In the genomic region with DNA sequence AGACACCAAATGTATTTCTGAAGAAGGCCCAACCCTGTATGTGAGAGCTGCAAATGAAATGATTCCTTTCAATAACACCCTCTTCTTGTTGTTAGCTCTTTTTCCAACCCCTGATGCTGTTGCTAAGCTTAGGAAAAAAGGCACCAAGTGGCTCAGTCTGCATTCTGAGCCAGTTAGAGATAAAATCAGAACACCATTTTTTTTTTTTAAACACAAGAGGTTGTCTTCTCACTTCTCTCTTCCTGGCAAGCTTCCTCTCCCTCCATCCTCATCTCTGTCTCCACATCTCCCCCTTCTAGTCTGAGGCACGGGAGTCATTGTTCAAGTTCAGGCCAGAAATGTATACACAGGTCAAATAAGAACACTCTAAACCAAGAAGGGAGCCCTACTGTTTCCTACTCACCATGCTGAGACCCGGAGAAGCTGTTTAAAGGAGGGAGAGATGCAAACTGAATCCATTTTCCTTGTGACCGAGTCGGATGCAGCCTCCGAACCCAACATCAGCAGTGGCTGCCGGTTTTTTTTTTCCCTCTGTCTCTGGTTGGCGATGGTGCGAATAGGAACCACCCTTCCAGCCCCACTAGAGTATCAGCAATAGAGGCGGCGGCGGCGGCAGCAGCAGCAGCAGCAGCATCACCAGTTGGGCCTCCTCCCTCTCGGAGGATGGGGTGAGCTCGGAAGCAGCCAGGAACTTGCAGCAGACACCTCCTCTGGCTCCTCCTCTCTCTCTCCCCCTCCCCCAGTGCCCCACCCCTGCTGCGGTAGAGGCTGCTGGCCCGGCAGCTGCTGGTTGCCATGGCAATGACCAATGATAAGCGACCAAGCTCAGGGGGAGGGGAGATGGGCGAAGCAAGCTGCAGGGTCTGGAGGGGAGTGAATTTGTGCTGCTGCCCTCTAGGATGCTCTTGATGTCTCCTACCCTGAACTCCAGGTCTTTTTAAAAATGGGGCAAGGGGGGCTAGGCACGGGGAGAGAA, we compare ENCODE assay signal across 9 cellular contexts. TPM values are rescaled to one million over a fixed set of nuclear protein-coding genes. Genes with fewer than 3 reads are reported as not detected.
DNase-seq lines count a peak whose midpoint lies in the region; ATAC-seq lines count a peak whose summit lies in the region.
"Had no signal": no experiment of that assay in that cellular context is flagged by ENCODE, and none has a peak within 500 bp of the region (broad histone marks: within the 10 kb centered on the region; RNA-seq: fewer than 3 reads in every experiment).

A gene (minus strand): TSS at position 676 of the 976 bp plus-strand sequence. CDS start 110,922 bp downstream, outside the sequence.

- WGBS in mesodermal cell (ENCODE audit: insufficient coverage in 2 of 2), 2 experiments: 0% methylated on average over 5 of the region's 19 CpGs

- peak within 1 kb of the TSS; percentile 86 for H3K4me3 Mint-ChIP-seq in activated CD8-positive, alpha-beta T cell treated with anti-CD3 and anti-CD28 coated beads, Interleukin-2, amount 10 ng/mL, durations not matched to agents 7 days and 5 days
- H3K4me3 Mint-ChIP-seq in effector memory CD8-positive, alpha-beta T cell: peak within 1 kb of the TSS; percentile 83 to 99

- no peaks in the 10 kb centered on the region for H3K36me3 ChIP-seq in mesodermal cell (ENCODE audit: control insufficient read depth, insufficient read depth, low read length)
- H3K36me3 ChIP-seq: neutrophil had no signal

- H3K27me3 Mint-ChIP-seq in activated CD8-positive, alpha-beta T cell treated with anti-CD3 and anti-CD28 coated beads, Interleukin-2, amount 10 ng/mL, durations not matched to agents 7 days and 5 days (ENCODE audit: low read depth): peaks cover 9% of the 10 kb centered on the region
- no peaks in the 10 kb centered on the region for H3K27me3 Mint-ChIP-seq in effector memory CD8-positive, alpha-beta T cell

- H3K27ac Mint-ChIP-seq in activated CD8-positive, alpha-beta T cell treated with anti-CD3 and anti-CD28 coated beads, Interleukin-2, amount 10 ng/mL, durations not matched to agents 7 days and 5 days: peak within 1 kb of the TSS; percentile 97
- H3K27ac Mint-ChIP-seq in effector memory CD8-positive, alpha-beta T cell: peak within 1 kb of the TSS; percentile 95 to 99

- H3K4me3 ChIP-seq in mesodermal cell (ENCODE audit: extremely low read depth, insufficient read depth, low read length, poor library complexity, severe bottlenecking): peak within 1 kb of the TSS; percentile 52

- CTCF ChIA-PET in activated CD8-positive, alpha-beta T cell treated with anti-CD3 and anti-CD28 coated beads, Interleukin-2, amount 10 ng/mL, durations not matched to agents 7 days and 5 days (lab: Charles Lee): interaction anchor here (0.5 to 1.5 kb wide), 4 partner anchors 40 to 1250 kb away, joined by 3 to 6 read pairs (median 3); no protein-coding TSS in a partner anchor

- H3K36me3 Mint-ChIP-seq in activated CD8-positive, alpha-beta T cell treated with anti-CD3 and anti-CD28 coated beads, Interleukin-2, amount 10 ng/mL, durations not matched to agents 7 days and 5 days (ENCODE audit: low read depth): no peaks in the 10 kb centered on the region
- H3K36me3 Mint-ChIP-seq in effector memory CD8-positive, alpha-beta T cell (ENCODE audit: insufficient read depth): peaks cover 8% of the 10 kb centered on the region

- peaks cover 23% of the 10 kb centered on the region for H3K4me1 Mint-ChIP-seq in activated CD8-positive, alpha-beta T cell treated with anti-CD3 and anti-CD28 coated beads, Interleukin-2, amount 10 ng/mL, durations not matched to agents 7 days and 5 days (ENCODE audit: low read depth)
- peaks cover 25 to 28% of the 10 kb centered on the region in 2 donors for H3K4me1 Mint-ChIP-seq in effector memory CD8-positive, alpha-beta T cell (ENCODE audit: low read depth in 2 of 2)

- DNase-seq in NCI-H460 (ENCODE audit: extremely low read depth, low read depth) (peak; percentile 67), LoVo (ENCODE audit: low spot score) (no peak)
- DNase-seq in activated CD8-positive, alpha-beta T cell treated with anti-CD3 and anti-CD28 coated beads, Interleukin-2, amount 10 ng/mL, durations not matched to agents 7 days and 5 days: peak; percentile 97
- DNase-seq in effector memory CD8-positive, alpha-beta T cell: peak; percentile 73 to 82 (median 80)
- DNase-seq in stimulated activated CD8-positive, alpha-beta memory T cell treated with anti-CD3 and anti-CD28 coated beads, Interleukin-15, amount 100 ng/mL, for 24 hours (ENCODE audit: low read depth): peak; percentile 47

- peak within 1 kb of the TSS; percentile 93 for H3K27ac ChIP-seq in mesodermal cell (ENCODE audit: low read depth, low read length, severe bottlenecking)
- H3K27ac ChIP-seq: neutrophil had no signal

- ATAC-seq in GM18519 (IDR thresholded peaks at IDR 0.05; ENCODE audit: low FRiP score, unreplicated experiment): peak; percentile 91
- ATAC-seq in HG03280 (IDR thresholded peaks at IDR 0.05; ENCODE audit: unreplicated experiment): peak; percentile 92
- peak; percentile 100 for ATAC-seq in activated CD8-positive, alpha-beta T cell treated with anti-CD3 and anti-CD28 coated beads, Interleukin-2, amount 10 ng/mL, durations not matched to agents 7 days and 5 days
- peak; percentile 94 for ATAC-seq in effector memory CD8-positive, alpha-beta T cell (replicated peaks)

- H3K4me1 ChIP-seq in mesodermal cell (ENCODE audit: control insufficient read depth, insufficient read depth, low read length, poor library complexity, severe bottlenecking): no peaks in the 10 kb centered on the region

- no peaks in the 10 kb centered on the region for H3K9me3 Mint-ChIP-seq in activated CD8-positive, alpha-beta T cell treated with anti-CD3 and anti-CD28 coated beads, Interleukin-2, amount 10 ng/mL, durations not matched to agents 7 days and 5 days (ENCODE audit: insufficient read depth)
- H3K9me3 Mint-ChIP-seq in effector memory CD8-positive, alpha-beta T cell: no peaks in the 10 kb centered on the region

- no peaks in the 10 kb centered on the region for H3K9me3 ChIP-seq in mesodermal cell (ENCODE audit: control insufficient read depth, low read length)
- H3K9me3 ChIP-seq: neutrophil had no signal

- POLR2A ChIA-PET in activated CD8-positive, alpha-beta T cell treated with anti-CD3 and anti-CD28 coated beads, Interleukin-2, amount 10 ng/mL, durations not matched to agents 7 days and 5 days (lab: Charles Lee): interaction anchor here (0.5 to 1.1 kb wide), 8 partner anchors 19 to 1770 kb away, joined by 3 to 4 read pairs (median 3); no protein-coding TSS in a partner anchor

RNA-seq across cellular contexts. Expression of the gene that starts here (rescaled TPM):
- 0.69 and 0.79 TPM in 2 replicates for total RNA-seq in NCI-H460 (2014; rRNA removed; shearing (Covaris generic))
- 0.23 TPM in 1 of 2 replicates, not detected in the other for polyA plus RNA-seq in NCI-H460 (2014; cell fraction: nucleus; rRNA removed)
- total RNA-seq in activated CD8-positive, alpha-beta T cell treated with anti-CD3 and anti-CD28 coated beads, Interleukin-2, amount 10 ng/mL, durations not matched to agents 7 days and 5 days: 1 to 10 TPM; 8.2 to 8.9 TPM
- polyA plus RNA-seq in mesodermal cell (2013, experiment 1 of 2): 10.9 TPM
- polyA plus RNA-seq in mesodermal cell (2013, experiment 2 of 2): 10.9 TPM

Comparison
In these comparisons a context has a peak if more than half of its experiments do, and no peak if none do; other contexts are left out.
1. Peak in DNase-seq in NCI-H460; RNA of the gene not detected or under 1 TPM.